10 cellular contexts compared by ENCODE assay signal in the genomic region with DNA sequence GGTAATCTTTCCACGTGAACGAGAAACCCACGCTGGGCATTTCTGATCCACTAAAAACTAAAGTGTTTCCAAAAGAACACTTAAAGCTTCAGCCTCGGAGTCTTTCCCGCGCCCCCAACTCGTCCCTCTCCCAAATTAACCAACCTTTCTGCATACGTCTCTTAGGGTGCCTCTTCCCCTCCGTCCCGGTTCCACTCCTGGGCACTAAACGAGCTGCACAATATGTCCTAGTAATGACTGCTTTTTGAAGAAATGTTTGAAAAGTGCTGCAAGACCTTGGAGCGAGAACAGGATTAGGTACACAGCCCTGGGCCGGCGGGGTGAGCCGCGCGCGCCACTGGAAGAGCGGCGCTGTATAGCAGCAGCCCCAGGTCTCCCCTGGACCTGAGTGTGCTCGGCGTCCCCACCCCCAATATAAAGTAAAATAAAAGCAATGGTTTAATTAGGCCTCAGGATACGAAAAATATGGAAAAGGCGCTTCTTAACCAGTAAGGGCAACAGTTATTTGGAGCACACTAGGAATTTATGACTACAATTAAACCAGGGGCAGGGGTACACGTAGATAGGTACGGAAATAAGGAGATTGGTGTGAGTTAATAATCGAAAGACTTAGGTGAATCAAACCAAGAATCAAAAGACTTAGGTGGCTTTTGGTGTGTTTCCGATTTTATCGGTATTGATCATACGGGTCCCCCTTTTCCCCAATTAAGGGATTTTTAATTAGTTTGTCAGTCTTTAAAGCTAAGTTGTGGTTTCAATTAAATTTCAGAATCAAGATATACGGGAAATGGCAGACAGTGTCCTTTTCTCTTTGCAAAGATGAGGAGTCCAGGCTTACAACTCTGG. TPM values are rescaled to one million over a fixed set of nuclear protein-coding genes. Genes with fewer than 3 reads are reported as not detected.
A peak's percentile ranks its signal among the peaks of the same experiment; 100 is the strongest.
DNase-seq lines count a peak whose midpoint lies in the region; ATAC-seq and TF ChIP-seq lines count a peak whose summit lies in the region.
"Had no signal": no experiment of that assay in that cellular context is flagged by ENCODE, and none has a peak within 500 bp of the region (broad histone marks: within the 10 kb centered on the region; RNA-seq: fewer than 3 reads in every experiment).

No MANE protein-coding gene starts in this region.

- no peaks in the 10 kb centered on the region for H3K36me3 ChIP-seq in thoracic aorta

- H3K9me3 ChIP-seq in thoracic aorta = no peaks in the 10 kb centered on the region
- H3K9me3 ChIP-seq: mucosa of descending colon, SJSA1 had no signal

- TF ChIP-seq CTCF in thoracic aorta (IDR thresholded peaks at IDR 0.05) = no peak

- no peak overlapping the region for H3K27ac Mint-ChIP-seq in activated T-helper 17 cell treated with anti-CD3 and anti-CD28 coated beads, Interleukin-2, amount 50 U/mL, for 72 hours

- H3K4me3 ChIP-seq in thoracic aorta = peak overlapping the region; percentile 90
- H3K4me3 ChIP-seq: mucosa of descending colon had no signal

- no peaks in the 10 kb centered on the region for H3K27me3 ChIP-seq in thoracic aorta (replicated peaks; ENCODE audit: insufficient read depth)
- H3K27me3 ChIP-seq: SJSA1 had no signal

- H3K27ac ChIP-seq in thoracic aorta = no peak overlapping the region

- no peak for ATAC-seq in activated T-helper 17 cell treated with anti-CD3 and anti-CD28 coated beads, Interleukin-2, amount 50 U/mL, for 72 hours (replicated peaks)
- ATAC-seq in thoracic aorta (ENCODE audit: insufficient number of reproducible peaks, low FRiP score, low read depth) (no peak), GM18502 (IDR thresholded peaks at IDR 0.05; ENCODE audit: poor library complexity, unreplicated experiment) (no peak)

- peaks cover 11% of the 10 kb centered on the region for H3K4me1 Mint-ChIP-seq in activated T-helper 17 cell treated with anti-CD3 and anti-CD28 coated beads, Interleukin-2, amount 50 U/mL, for 72 hours

- peak; percentile 18 for DNase-seq in activated T-cell treated with anti-CD3 and anti-CD28 coated beads, Interleukin-2, amount 50 U/mL, for 1 hour
- DNase-seq in activated T-cell treated with anti-CD3 and anti-CD28 coated beads for 4 hours (no peak), iPS-NIHi11 (ENCODE audit: low spot score) (peak; percentile 30), thoracic aorta (ENCODE audit: low spot score) (no peak), mucosa of gallbladder (ENCODE audit: low spot score) (no peak), UCSD-AML1 (lab: John Stamatoyannopoulos, UW; ENCODE audit: unreplicated experiment) (no peak)

- H3K4me1 ChIP-seq in thoracic aorta (ENCODE audit: control insufficient read depth in 1 of 2, low read depth in 2 of 2) = peaks cover 6 to 22% of the 10 kb centered on the region in 2 donors

- peaks cover 42% of the 10 kb centered on the region for H3K27me3 Mint-ChIP-seq in activated T-helper 17 cell treated with anti-CD3 and anti-CD28 coated beads, Interleukin-2, amount 50 U/mL, for 72 hours

- H3K4me3 Mint-ChIP-seq in activated T-helper 17 cell treated with anti-CD3 and anti-CD28 coated beads, Interleukin-2, amount 50 U/mL, for 72 hours = peak overlapping the region; percentile 78

- no peaks in the 10 kb centered on the region for H3K9me3 Mint-ChIP-seq in activated T-helper 17 cell treated with anti-CD3 and anti-CD28 coated beads, Interleukin-2, amount 50 U/mL, for 72 hours

- no peaks in the 10 kb centered on the region for H3K36me3 Mint-ChIP-seq in activated T-helper 17 cell treated with anti-CD3 and anti-CD28 coated beads, Interleukin-2, amount 50 U/mL, for 72 hours (ENCODE audit: low read depth)

RNA-seq across cellular contexts. Expression of a gene that starts 1.9 kb away (rescaled TPM):
- under 1 TPM; 0.86 to 0.87 TPM for total RNA-seq in activated T-helper 17 cell treated with anti-CD3 and anti-CD28 coated beads, Interleukin-2, amount 50 U/mL, for 72 hours
- 1 to 10 TPM; 2.4 to 4.0 TPM for total RNA-seq in thoracic aorta
- total RNA-seq in mucosa of gallbladder = 3.1 TPM

RNA-seq across cellular contexts. Expression of a gene that starts 34.7 kb away (rescaled TPM):
- 10 to 100 TPM; 16.6 to 17.0 TPM for total RNA-seq in activated T-helper 17 cell treated with anti-CD3 and anti-CD28 coated beads, Interleukin-2, amount 50 U/mL, for 72 hours
- total RNA-seq in thoracic aorta (10 to 100 TPM; 16.9 to 26.2 TPM), mucosa of gallbladder (21.5 TPM)

Comparison
In these comparisons a context has a peak if more than half of its experiments do, and no peak if none do; other contexts are left out.
1. DNase-seq: peak in activated T-cell treated with anti-CD3 and anti-CD28 coated beads, Interleukin-2, amount 50 U/mL, for 1 hour (single experiment) and iPS-NIHi11 (single experiment); none in activated T-cell treated with anti-CD3 and anti-CD28 coated beads for 4 hours (single experiment), thoracic aorta (single experiment), mucosa of gallbladder (single experiment) and UCSD-AML1 (single experiment).